In the genomic region with DNA sequence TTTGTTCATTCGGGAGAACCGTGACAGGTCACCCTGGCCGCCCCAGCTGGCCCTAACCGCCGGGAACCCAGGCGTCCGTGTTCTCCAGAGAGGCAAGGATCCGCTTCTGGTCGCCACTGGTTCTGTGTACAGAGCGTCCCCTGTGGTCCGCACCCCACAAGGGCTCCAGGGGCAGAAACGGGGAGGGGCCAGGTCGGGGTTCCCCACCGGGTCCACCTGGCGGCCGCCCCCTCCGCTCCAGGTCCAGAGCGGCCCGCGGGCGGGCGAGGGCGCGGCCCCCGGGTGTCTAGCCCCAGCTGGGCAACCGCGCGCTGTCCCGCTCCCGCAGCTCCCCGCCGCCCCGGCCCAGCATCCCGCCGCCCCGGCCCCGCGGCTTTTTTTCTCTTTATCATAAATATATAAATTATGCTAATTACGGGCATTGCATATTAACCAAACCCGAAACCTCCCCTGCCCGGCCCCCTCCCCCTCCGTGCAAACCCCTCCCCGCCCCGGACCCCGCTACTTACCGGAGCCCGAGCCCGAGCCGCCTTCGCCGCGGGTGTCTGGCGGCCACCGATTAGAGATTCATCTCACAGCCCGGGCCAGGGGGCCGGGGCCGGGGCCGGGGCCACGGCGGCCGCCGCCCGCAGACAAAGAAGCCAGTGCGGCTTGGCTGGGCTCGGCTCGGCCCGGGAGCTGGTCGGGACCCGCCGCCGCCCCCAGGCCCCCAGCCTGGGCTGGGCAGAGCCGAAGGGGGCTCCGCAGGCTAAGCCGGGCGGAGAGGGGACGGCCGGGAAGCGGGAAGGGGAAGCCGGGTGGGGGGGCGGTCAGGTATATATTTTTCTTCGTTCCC, we compare ENCODE assay signal across 9 cellular contexts. TPM values are rescaled to one million over a fixed set of nuclear protein-coding genes. Genes with fewer than 3 reads are reported as not detected.
DNase-seq lines count a peak whose midpoint lies in the region; ATAC-seq, FAIRE-seq and TF ChIP-seq lines count a peak whose summit lies in the region.
"Had no signal": no experiment of that assay in that cellular context is flagged by ENCODE, and none has a peak within 500 bp of the region (broad histone marks: within the 10 kb centered on the region; RNA-seq: fewer than 3 reads in every experiment).

No MANE protein-coding gene starts in this region.

- no peak for FAIRE-seq in H1 (lab: Jason Lieb, UNC)
- FAIRE-seq: endometrium had no signal

- H2BK5ac ChIP-seq in H1 (ENCODE audit: low read depth, low read length), result 0 out of 2 replicates have a peak overlapping the region, but pooled peaks have one; percentile 41

- H3K79me2 ChIP-seq in DND-41 (ENCODE audit: insufficient read depth, low read length) (no peaks in the 10 kb centered on the region), H1 (ENCODE audit: control insufficient read depth in 1 of 2, insufficient read depth in 2 of 2, low read length in 2 of 2) (peaks cover 0 to 5% of the 10 kb centered on the region in 2 experiments; a peak in 1 of 4 replicates)

- no peak overlapping the region for H3K56ac ChIP-seq in H1 (replicated peaks; ENCODE audit: insufficient read length, low read depth, low read length)

- H3K4me1 ChIP-seq in DND-41 (ENCODE audit: insufficient read depth, low read length) (peaks cover 18% of the 10 kb centered on the region), H1 (replicated peaks in 1 of 4; ENCODE audit: control insufficient read depth in 3 of 4, insufficient read depth in 4 of 4, low read length in 3 of 4) (peaks cover 0 to 10% (median 7%) of the 10 kb centered on the region in 4 experiments; a peak in 5 of 7 replicates), mesodermal cell (ENCODE audit: control insufficient read depth, insufficient read depth, low read length, poor library complexity, severe bottlenecking) (peaks cover 9% of the 10 kb centered on the region)

- H3K27ac ChIP-seq in DND-41 (ENCODE audit: low read length) (no peak overlapping the region), H1 (ENCODE audit: low read depth, low read length) (peak overlapping the region; percentile 71; the same call in 1 of the 2 replicates), mesodermal cell (ENCODE audit: low read depth, low read length, severe bottlenecking) (peak overlapping the region; percentile 76)

- peak overlapping the region; percentile 93 for H4K8ac ChIP-seq in H1 (ENCODE audit: extremely low read depth, insufficient read depth, low read length)

- H3K14ac ChIP-seq in H1 (ENCODE audit: insufficient read length), result no peak overlapping the region

- DNase-seq in DND-41, result peak; percentile 33
- DNase-seq in NB4 (ENCODE audit: low read depth), result peak; percentile 55
- DNase-seq in activated CD8-positive, alpha-beta memory T cell treated with anti-CD3 and anti-CD28 coated beads, Interleukin-2, amount 10 ng/mL, durations not matched to agents 7 days and 5 days, result peak; percentile 60
- DNase-seq in H1 (ENCODE audit: low read depth in 1 of 2, low spot score in 2 of 2), result peak in 1 of 2 experiments; percentile 75
- no peak for DNase-seq in DMS114 treated with DMSO at 0.1 percent for 48 hours (lab: John Stamatoyannopoulos, UW; ENCODE audit: unreplicated experiment)

- POLR2A ChIA-PET in H1 (lab: Charles Lee; ENCODE audit: partially characterized antibody), result interaction anchor here (0.6 to 2.6 kb wide), 26 partner anchors 8 to 224 kb away, joined by 3 to 22 read pairs (median 3); a partner anchor contains a TSS

- H3K36me3 ChIP-seq in DND-41 (ENCODE audit: insufficient read depth, low read length), result no peaks in the 10 kb centered on the region
- H3K36me3 ChIP-seq in H1 (ENCODE audit: control insufficient read depth in 2 of 4, insufficient read depth in 4 of 4, low read length in 3 of 4), result no peaks in the 10 kb centered on the region
- no peaks in the 10 kb centered on the region for H3K36me3 ChIP-seq in mesodermal cell (ENCODE audit: control insufficient read depth, insufficient read depth, low read length)

- no peaks in the 10 kb centered on the region for H4K20me1 ChIP-seq in DND-41 (ENCODE audit: insufficient read depth, low read length)
- no peaks in the 10 kb centered on the region for H4K20me1 ChIP-seq in H1 (replicated peaks in 1 of 2; ENCODE audit: control insufficient read depth in 1 of 2, insufficient read depth in 2 of 2, low read length in 2 of 2)

- H3K9me3 ChIP-seq in DND-41 (ENCODE audit: insufficient read depth, low read length, severe bottlenecking) (no peaks in the 10 kb centered on the region), H1 (ENCODE audit: insufficient read depth in 2 of 2, low read depth in 1 of 2, low read length in 1 of 2) (no peaks in the 10 kb centered on the region), mesodermal cell (ENCODE audit: control insufficient read depth, low read length) (no peaks in the 10 kb centered on the region)

- ATAC-seq in DND-41 (ENCODE audit: insufficient read depth, low read depth) (peak; percentile 50), GM21723 (IDR thresholded peaks at IDR 0.05; ENCODE audit: unreplicated experiment) (peak; percentile 42)
- ATAC-seq in activated CD8-positive, alpha-beta memory T cell treated with anti-CD3 and anti-CD28 coated beads, Interleukin-2, amount 10 ng/mL, durations not matched to agents 7 days and 5 days, result peak; percentile 54
- ATAC-seq in stimulated activated memory B cell treated with anti-CD40 and anti-IgM and Interleukin-4, amounts not matched to agents 10 μg/mL and 1 μg/mL and 100 μg/mL, for 72 hours, result peak; percentile 79

- no peaks in the 10 kb centered on the region for H3K27me3 Mint-ChIP-seq in activated CD8-positive, alpha-beta memory T cell treated with anti-CD3 and anti-CD28 coated beads, Interleukin-2, amount 10 ng/mL, durations not matched to agents 7 days and 5 days
- H3K27me3 Mint-ChIP-seq in stimulated activated memory B cell treated with anti-CD40 and anti-IgM and Interleukin-4, amounts not matched to agents 10 μg/mL and 1 μg/mL and 100 μg/mL, for 72 hours, result no peaks in the 10 kb centered on the region

- no peaks in the 10 kb centered on the region for H3K9me3 Mint-ChIP-seq in activated CD8-positive, alpha-beta memory T cell treated with anti-CD3 and anti-CD28 coated beads, Interleukin-2, amount 10 ng/mL, durations not matched to agents 7 days and 5 days (ENCODE audit: low read depth)
- H3K9me3 Mint-ChIP-seq in stimulated activated memory B cell treated with anti-CD40 and anti-IgM and Interleukin-4, amounts not matched to agents 10 μg/mL and 1 μg/mL and 100 μg/mL, for 72 hours, result no peaks in the 10 kb centered on the region

- peak overlapping the region; percentile 80 for H2AFZ ChIP-seq in DND-41 (ENCODE audit: low read depth, low read length)
- no peak overlapping the region; the same call in 1 of the 2 replicates for H2AFZ ChIP-seq in H1 (ENCODE audit: low read length)

- no peak overlapping the region for H2BK12ac ChIP-seq in H1 (ENCODE audit: low read depth, low read length)

- WGBS in H1 (ENCODE audit: extremely low coverage in 1 of 2, insufficient coverage in 1 of 2, insufficient read length in 1 of 2, insufficient replicate concordance in 2 of 2, low coverage in 1 of 2, low lambda C conversion rate in 2 of 2, missing lambda C conversion rate in 1 of 2), 2 experiments, result 2% methylated on average over 16 of the region's 81 CpGs; no CpG with 5 or more reads in 1 of the 2 experiments
- 1 to 4% methylated on average over 19 to 44 of the region's 81 CpGs for WGBS in mesodermal cell (ENCODE audit: insufficient coverage in 2 of 2), 2 experiments

- no peak overlapping the region for H3K4ac ChIP-seq in H1 (replicated peaks; ENCODE audit: insufficient read length, low read depth, low read length)

- no peak for TF ChIP-seq CTCF in DND-41 (IDR thresholded peaks at IDR 0.05; ENCODE audit: borderline replicate concordance, extremely low read depth, low read length, poor library complexity, severe bottlenecking)
- peak; percentile 2 for TF ChIP-seq CTCF in NB4 (IDR thresholded peaks at IDR 0.05; ENCODE audit: low read depth, low read length)
- peak; percentile 28 to 38 (median 29); a peak in 3 of 4 replicates for TF ChIP-seq CTCF in H1 (IDR thresholded peaks at IDR 0.05; ENCODE audit: control extremely low read depth in 1 of 3, insufficient read depth in 1 of 3, low read depth in 1 of 3, low read length in 3 of 3)

- CTCF ChIA-PET in activated CD8-positive, alpha-beta memory T cell treated with anti-CD3 and anti-CD28 coated beads, Interleukin-2, amount 10 ng/mL, durations not matched to agents 7 days and 5 days (lab: Charles Lee), result interaction anchor here (0.6 to 2.8 kb wide), 15 partner anchors 9 to 169 kb away, joined by 3 to 19 read pairs (median 4); a partner anchor contains a TSS
- CTCF ChIA-PET in H1 (lab: Charles Lee; ENCODE audit: partially characterized antibody), result interaction anchor here (0.7 to 2.5 kb wide), 14 partner anchors 9 to 389 kb away, joined by 3 to 14 read pairs (median 4); a partner anchor contains a TSS

- H2AK5ac ChIP-seq in H1 (ENCODE audit: low read depth, low read length), result no peak overlapping the region

- no peak for TF ChIP-seq POLR2A in NB4 (IDR thresholded peaks at IDR 0.05; ENCODE audit: extremely low read depth, insufficient read length)
- no peak for TF ChIP-seq POLR2A in H1 (IDR thresholded peaks at IDR 0.05; ENCODE audit: control extremely low read depth in 1 of 2, low read depth in 2 of 2, low read length in 2 of 2)

- H3K27me3 ChIP-seq in DND-41 (ENCODE audit: insufficient read depth, low read length, poor library complexity) (peaks cover 2% of the 10 kb centered on the region), H1 (replicated peaks in 1 of 4; ENCODE audit: control insufficient read depth in 3 of 4, extremely low read depth in 1 of 4, insufficient read depth in 3 of 4, low read length in 3 of 4) (no peaks in the 10 kb centered on the region)

- no peak overlapping the region for H2BK15ac ChIP-seq in H1 (ENCODE audit: low read length)

- peaks cover 12% of the 10 kb centered on the region for H3K4me1 Mint-ChIP-seq in activated CD8-positive, alpha-beta memory T cell treated with anti-CD3 and anti-CD28 coated beads, Interleukin-2, amount 10 ng/mL, durations not matched to agents 7 days and 5 days
- H3K4me1 Mint-ChIP-seq in stimulated activated memory B cell treated with anti-CD40 and anti-IgM and Interleukin-4, amounts not matched to agents 10 μg/mL and 1 μg/mL and 100 μg/mL, for 72 hours, result peaks cover 14% of the 10 kb centered on the region

- H3K36me3 Mint-ChIP-seq in activated CD8-positive, alpha-beta memory T cell treated with anti-CD3 and anti-CD28 coated beads, Interleukin-2, amount 10 ng/mL, durations not matched to agents 7 days and 5 days, result no peaks in the 10 kb centered on the region
- H3K36me3 Mint-ChIP-seq in stimulated activated memory B cell treated with anti-CD40 and anti-IgM and Interleukin-4, amounts not matched to agents 10 μg/mL and 1 μg/mL and 100 μg/mL, for 72 hours, result peaks cover 7% of the 10 kb centered on the region

- H3K18ac ChIP-seq in H1 (ENCODE audit: extremely low read depth, low read length), result no peak overlapping the region

- H2BK120ac ChIP-seq in H1 (replicated peaks; ENCODE audit: low read depth, low read length), result no peak overlapping the region

- peak overlapping the region; percentile 94 for H3K4me2 ChIP-seq in DND-41 (ENCODE audit: insufficient read depth, low read length)
- peak overlapping the region; percentile 76 to 78 for H3K4me2 ChIP-seq in H1 (ENCODE audit: insufficient read depth in 1 of 2, low read depth in 2 of 2, low read length in 2 of 2)

- peak overlapping the region; percentile 63 for H3K9ac ChIP-seq in DND-41 (ENCODE audit: low read depth, low read length)
- H3K9ac ChIP-seq in H1 (replicated peaks in 1 of 4; ENCODE audit: extremely low read depth in 1 of 4, low read depth in 3 of 4, low read length in 3 of 4), result peak overlapping the region; percentile 35 to 67 (median 48); a peak in 5 of 7 replicates

- H3K23ac ChIP-seq in H1 (ENCODE audit: insufficient read length), result no peak overlapping the region

- H4K91ac ChIP-seq in H1 (replicated peaks; ENCODE audit: insufficient read length, low read length), result no peak overlapping the region

- TF ChIP-seq RAD21 in H1 (IDR thresholded peaks at IDR 0.05 in 1 of 2, conservative IDR thresholded peaks at IDR 0.05 in 1 of 2; ENCODE audit: low read depth in 2 of 2, low read length in 2 of 2), result peak; percentile 11 to 39; a peak in 3 of 4 replicates

- peak overlapping the region; percentile 87 for H3K4me3 Mint-ChIP-seq in activated CD8-positive, alpha-beta memory T cell treated with anti-CD3 and anti-CD28 coated beads, Interleukin-2, amount 10 ng/mL, durations not matched to agents 7 days and 5 days
- H3K4me3 Mint-ChIP-seq in stimulated activated memory B cell treated with anti-CD40 and anti-IgM and Interleukin-4, amounts not matched to agents 10 μg/mL and 1 μg/mL and 100 μg/mL, for 72 hours, result peak overlapping the region; percentile 75

- no peak for TF ChIP-seq EP300 in H1 (IDR thresholded peaks at IDR 0.05; ENCODE audit: borderline replicate concordance in 1 of 2, low read depth in 2 of 2, low read length in 2 of 2)

- peak overlapping the region; percentile 22 for H4K5ac ChIP-seq in H1 (ENCODE audit: insufficient read length, low read depth, low read length)

- H2BK20ac ChIP-seq in H1 (ENCODE audit: low read length), result no peak overlapping the region

- H3K79me1 ChIP-seq in H1 (ENCODE audit: low read depth, low read length), result no peaks in the 10 kb centered on the region; the same call in 1 of the 2 replicates

- H3K4me3 ChIP-seq in DND-41 (ENCODE audit: low read depth in 1 of 2, low read length in 2 of 2), result peak overlapping the region; percentile 34 to 66
- H3K4me3 ChIP-seq in NB4 (ENCODE audit: low read depth, low read length), result peak overlapping the region; percentile 70
- H3K4me3 ChIP-seq in H1 (ENCODE audit: extremely low read depth in 1 of 4, insufficient read depth in 2 of 4, low read depth in 3 of 4, low read length in 4 of 4), result peak overlapping the region; percentile 44 to 85 (median 67)
- peak overlapping the region; percentile 64 for H3K4me3 ChIP-seq in mesodermal cell (ENCODE audit: extremely low read depth, insufficient read depth, low read length, poor library complexity, severe bottlenecking)

- peaks cover 10% of the 10 kb centered on the region; the same call in 1 of the 2 replicates for H3K23me2 ChIP-seq in H1 (ENCODE audit: low read depth, low read length)

- peak overlapping the region; percentile 81 for H3K27ac Mint-ChIP-seq in activated CD8-positive, alpha-beta memory T cell treated with anti-CD3 and anti-CD28 coated beads, Interleukin-2, amount 10 ng/mL, durations not matched to agents 7 days and 5 days
- H3K27ac Mint-ChIP-seq in stimulated activated memory B cell treated with anti-CD40 and anti-IgM and Interleukin-4, amounts not matched to agents 10 μg/mL and 1 μg/mL and 100 μg/mL, for 72 hours, result peak overlapping the region; percentile 89

RNA-seq across cellular contexts. Expression of a gene that starts 0.5 kb away (rescaled TPM):
- 1 to 10 TPM; 3.6 to 5.4 TPM for total RNA-seq in activated CD8-positive, alpha-beta memory T cell treated with anti-CD3 and anti-CD28 coated beads, Interleukin-2, amount 10 ng/mL, durations not matched to agents 7 days and 5 days
- total RNA-seq in H1 (2021; fragmentation: NEBNext Ultra II Directional; extraction: Animal tissue kit (Norgen Biotek cat#: 25700)), result 6.8 and 8.7 TPM in 2 replicates
- 5.6 and 7.5 TPM in 2 replicates for polyA plus RNA-seq in H1 (2011; rRNA removed)
- polyA plus RNA-seq in H1 (2011; cell fraction: cytosol; rRNA removed), result 3.4 TPM
- 12.0 TPM for polyA plus RNA-seq in H1 (2011; cell fraction: nucleus; rRNA removed)
- 6.5 to 7.3 TPM (median 7.1 TPM) in 4 replicates for polyA plus RNA-seq in H1 (2012, experiment 1 of 2)
- 21.5 TPM for polyA plus RNA-seq in H1 (2012, experiment 2 of 2)
- 4.2 TPM for polyA plus RNA-seq in H1 (2013, experiment 1 of 2)
- 3.8 TPM for polyA plus RNA-seq in H1 (2013, experiment 2 of 2)
- 3.5 and 5.5 TPM in 2 replicates for polyA minus RNA-seq in H1 (2011; rRNA and poly(A)+ RNA removed)
- 7.0 TPM for polyA minus RNA-seq in H1 (2011; cell fraction: cytosol; rRNA and poly(A)+ RNA removed)
- 7.0 TPM for polyA minus RNA-seq in H1 (2011; cell fraction: nucleus; rRNA and poly(A)+ RNA removed)
- 8.6 TPM for polyA plus RNA-seq in mesodermal cell (2013, experiment 1 of 2)
- polyA plus RNA-seq in mesodermal cell (2013, experiment 2 of 2), result 4.8 TPM

RNA-seq across cellular contexts. Expression of a gene that starts 21.3 kb away (rescaled TPM):
- total RNA-seq in activated CD8-positive, alpha-beta memory T cell treated with anti-CD3 and anti-CD28 coated beads, Interleukin-2, amount 10 ng/mL, durations not matched to agents 7 days and 5 days, result 100 to 1,000 TPM; 174 to 181 TPM
- total RNA-seq in H1 (2021; fragmentation: NEBNext Ultra II Directional; extraction: Animal tissue kit (Norgen Biotek cat#: 25700)), result 24.9 and 27.1 TPM in 2 replicates
- polyA plus RNA-seq in H1 (2011; rRNA removed), result 64.7 and 77.2 TPM in 2 replicates
- 69.2 TPM for polyA plus RNA-seq in H1 (2011; cell fraction: cytosol; rRNA removed)
- polyA plus RNA-seq in H1 (2011; cell fraction: nucleus; rRNA removed), result 73.7 TPM
- 29.7 to 51.3 TPM (median 45.2 TPM) in 4 replicates for polyA plus RNA-seq in H1 (2012, experiment 1 of 2)
- polyA plus RNA-seq in H1 (2012, experiment 2 of 2), result 16.9 TPM
- polyA plus RNA-seq in H1 (2013, experiment 1 of 2), result 35.8 TPM
- polyA plus RNA-seq in H1 (2013, experiment 2 of 2), result 33.0 TPM
- polyA minus RNA-seq in H1 (2011; rRNA and poly(A)+ RNA removed), result 63.7 and 86.0 TPM in 2 replicates
- polyA minus RNA-seq in H1 (2011; cell fraction: cytosol; rRNA and poly(A)+ RNA removed), result 24.7 TPM
- polyA minus RNA-seq in H1 (2011; cell fraction: nucleus; rRNA and poly(A)+ RNA removed), result 33.1 TPM
- polyA plus RNA-seq in mesodermal cell (2013, experiment 1 of 2), result 128 TPM
- polyA plus RNA-seq in mesodermal cell (2013, experiment 2 of 2), result 107 TPM

RNA-seq across cellular contexts. Expression of a gene that starts 44.4 kb away (rescaled TPM):
- total RNA-seq in activated CD8-positive, alpha-beta memory T cell treated with anti-CD3 and anti-CD28 coated beads, Interleukin-2, amount 10 ng/mL, durations not matched to agents 7 days and 5 days, result 10 to 100 TPM; 34.7 to 40.5 TPM
- 44.5 and 49.2 TPM in 2 replicates for total RNA-seq in H1 (2021; fragmentation: NEBNext Ultra II Directional; extraction: Animal tissue kit (Norgen Biotek cat#: 25700))
- polyA plus RNA-seq in H1 (2011; rRNA removed), result 14.4 and 19.8 TPM in 2 replicates
- polyA plus RNA-seq in H1 (2011; cell fraction: cytosol; rRNA removed), result 25.1 TPM
- polyA plus RNA-seq in H1 (2011; cell fraction: nucleus; rRNA removed), result 9.2 TPM
- 29.1 to 44.0 TPM (median 33.4 TPM) in 4 replicates for polyA plus RNA-seq in H1 (2012, experiment 1 of 2)
- polyA plus RNA-seq in H1 (2012, experiment 2 of 2), result 4.8 TPM
- 23.8 TPM for polyA plus RNA-seq in H1 (2013, experiment 1 of 2)
- 25.4 TPM for polyA plus RNA-seq in H1 (2013, experiment 2 of 2)
- polyA minus RNA-seq in H1 (2011; rRNA and poly(A)+ RNA removed), result 21.5 and 24.4 TPM in 2 replicates
- polyA minus RNA-seq in H1 (2011; cell fraction: cytosol; rRNA and poly(A)+ RNA removed), result 14.5 TPM
- 13.6 TPM for polyA minus RNA-seq in H1 (2011; cell fraction: nucleus; rRNA and poly(A)+ RNA removed)
- 24.0 TPM for polyA plus RNA-seq in mesodermal cell (2013, experiment 1 of 2)
- 28.6 TPM for polyA plus RNA-seq in mesodermal cell (2013, experiment 2 of 2)

RNA-seq across cellular contexts. Expression of a gene that starts 52.9 kb away (rescaled TPM):
- total RNA-seq in activated CD8-positive, alpha-beta memory T cell treated with anti-CD3 and anti-CD28 coated beads, Interleukin-2, amount 10 ng/mL, durations not matched to agents 7 days and 5 days, result 1 to 10 TPM; 1.4 to 3.4 TPM
- 9.2 and 9.4 TPM in 2 replicates for total RNA-seq in H1 (2021; fragmentation: NEBNext Ultra II Directional; extraction: Animal tissue kit (Norgen Biotek cat#: 25700))
- polyA plus RNA-seq in H1 (2011; rRNA removed), result 12.7 and 13.9 TPM in 2 replicates
- polyA plus RNA-seq in H1 (2011; cell fraction: cytosol; rRNA removed), result 12.9 TPM
- polyA plus RNA-seq in H1 (2011; cell fraction: nucleus; rRNA removed), result 8.2 TPM
- 9.5 to 11.2 TPM (median 10.4 TPM) in 4 replicates for polyA plus RNA-seq in H1 (2012, experiment 1 of 2)
- polyA plus RNA-seq in H1 (2012, experiment 2 of 2), result 11.1 TPM
- polyA plus RNA-seq in H1 (2013, experiment 1 of 2), result 10.1 TPM
- polyA plus RNA-seq in H1 (2013, experiment 2 of 2), result 11.8 TPM
- 9.9 and 12.0 TPM in 2 replicates for polyA minus RNA-seq in H1 (2011; rRNA and poly(A)+ RNA removed)
- polyA minus RNA-seq in H1 (2011; cell fraction: cytosol; rRNA and poly(A)+ RNA removed), result 3.4 TPM
- polyA minus RNA-seq in H1 (2011; cell fraction: nucleus; rRNA and poly(A)+ RNA removed), result 5.0 TPM
- 13.4 TPM for polyA plus RNA-seq in mesodermal cell (2013, experiment 1 of 2)
- polyA plus RNA-seq in mesodermal cell (2013, experiment 2 of 2), result 11.2 TPM
